Comparison of ENCODE assay signal across 1 cellular context in genomic region chr20:32920530-32921298, GRCh38.
TF ChIP-seq lines count a peak whose summit lies in the region.

No MANE protein-coding gene starts in this region.

TF ChIP-seq in GM23338, 12 proteins besides CTCF, POLR2A, EP300 and RAD21 (continued from another document):
- TF ChIP-seq ZNF462 (CRISPR knock-in tag; IDR thresholded peaks at IDR 0.05), result no peak
TF ChIP-seq in GM23338: peak in this region for 0.
